14 cellular contexts compared by ENCODE assay signal in the genomic region with DNA sequence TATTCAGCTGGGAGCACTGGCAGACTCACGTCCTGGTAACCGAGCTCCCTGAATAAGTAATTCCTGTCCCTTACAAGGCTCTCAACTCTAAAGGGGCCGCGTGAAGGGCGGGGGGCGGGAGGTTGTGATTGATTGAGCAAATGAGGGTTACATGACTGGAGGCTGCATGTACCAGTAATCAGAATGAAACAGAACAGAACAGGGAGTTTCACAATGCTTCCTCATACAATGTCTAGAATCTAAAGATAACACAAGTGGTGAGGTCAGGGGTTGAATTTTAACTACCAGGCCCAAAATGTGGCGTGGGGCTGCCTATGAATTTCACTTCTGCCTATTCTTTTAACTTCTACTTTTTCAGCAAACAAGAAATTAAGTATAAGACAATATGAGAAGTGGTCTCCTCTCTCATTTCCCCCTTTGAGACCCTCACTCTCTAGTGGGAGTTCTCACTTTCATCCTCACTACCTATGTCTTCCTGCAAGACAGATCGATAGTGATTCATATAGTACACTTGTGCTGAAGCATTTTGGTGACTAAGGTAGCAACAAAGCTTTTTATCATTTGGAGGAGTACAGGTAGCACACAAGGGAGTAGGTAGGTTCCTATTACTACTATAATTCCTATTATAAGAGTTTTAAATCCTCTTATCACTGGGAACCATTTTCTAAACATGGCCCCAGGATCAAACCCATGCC.
A peak's percentile ranks its signal among the peaks of the same experiment; 100 is the strongest.
DNase-seq lines count a peak whose midpoint lies in the region; ATAC-seq and TF ChIP-seq lines count a peak whose summit lies in the region.
"Had no signal": no experiment of that assay in that cellular context is flagged by ENCODE, and none has a peak within 500 bp of the region (broad histone marks: within the 10 kb centered on the region; RNA-seq: fewer than 3 reads in every experiment).

No MANE protein-coding gene starts in this region.

- no peaks in the 10 kb centered on the region for H3K4me1 ChIP-seq in sigmoid colon
- H3K4me1 ChIP-seq: BLaER1 had no signal

- H3K27me3 ChIP-seq in sigmoid colon, result no peaks in the 10 kb centered on the region
- H3K27me3 ChIP-seq: BLaER1 had no signal

- TF ChIP-seq CTCF in sigmoid colon (IDR thresholded peaks at IDR 0.05), result no peak

- no peak for TF ChIP-seq EP300 in sigmoid colon (IDR thresholded peaks at IDR 0.05)

- peak; percentile 82 for DNase-seq in amniotic epithelial cell (ENCODE audit: low read depth)
- no peak for DNase-seq in NAMALWA (ENCODE audit: low spot score)
- DNase-seq in sigmoid colon, result no peak
- no peak for DNase-seq in NCI-H2107 (lab: John Stamatoyannopoulos, UW)
- no peak for DNase-seq in NCI-H2171 treated with DMSO at 0.1 percent for 48 hours (lab: John Stamatoyannopoulos, UW)
- DNase-seq: activated CD4-positive, alpha-beta T cell treated with anti-CD3 and anti-CD28 coated beads, Interleukin-2, amount 50 U/mL, for 1 hour; left colon; posterior cingulate gyrus had no signal

- no peak overlapping the region for H3K27ac ChIP-seq in sigmoid colon
- H3K27ac ChIP-seq: BLaER1, KMS-11 had no signal

- 80% methylated on average over 8 of the region's 8 CpGs for WGBS in sigmoid colon, 2 donors

- peaks cover 0 to 9% (median 0%) of the 10 kb centered on the region in 4 donors for H3K9me3 ChIP-seq in sigmoid colon

- peak; percentile 89 for ATAC-seq in GM18511 (IDR thresholded peaks at IDR 0.05; ENCODE audit: unreplicated experiment)
- peak; percentile 72 for ATAC-seq in GM21619 (IDR thresholded peaks at IDR 0.05; ENCODE audit: unreplicated experiment)
- ATAC-seq in HG03342 (IDR thresholded peaks at IDR 0.05; ENCODE audit: unreplicated experiment), result peak; percentile 84
- ATAC-seq: esophagus mucosa, left colon had no signal

- H3K4me3 ChIP-seq in sigmoid colon, result no peak overlapping the region
- H3K4me3 ChIP-seq: BLaER1 had no signal

- no peaks in the 10 kb centered on the region for H3K36me3 ChIP-seq in sigmoid colon
- H3K36me3 ChIP-seq: BLaER1 had no signal

- TF ChIP-seq POLR2A in sigmoid colon (IDR thresholded peaks at IDR 0.05), result no peak

- intact Hi-C loops in sigmoid colon (cut with DNase I), result no loop called here
